Comparison of ENCODE assay signal across 13 cellular contexts in genomic region chr18:75896865-75897264, GRCh38.
DNase-seq lines count a peak whose midpoint lies in the region; ATAC-seq and TF ChIP-seq lines count a peak whose summit lies in the region.
"Had no signal": no experiment of that assay in that cellular context is flagged by ENCODE, and none has a peak within 500 bp of the region (broad histone marks: within the 10 kb centered on the region; RNA-seq: fewer than 3 reads in every experiment).

No MANE protein-coding gene starts in this region.

- no peaks in the 10 kb centered on the region for H3F3A ChIP-seq in neural cell (ENCODE audit: insufficient read depth, low read length, poor library complexity, severe bottlenecking)

- no peaks in the 10 kb centered on the region for H3K9me2 ChIP-seq in neural cell (ENCODE audit: insufficient read depth, low read length)

- H3K79me2 ChIP-seq in neural cell (replicated peaks; ENCODE audit: insufficient read depth, low read length): no peaks in the 10 kb centered on the region

- H4K20me1 ChIP-seq in neural cell (ENCODE audit: insufficient read depth): no peaks in the 10 kb centered on the region

- peak; percentile 86 for TF ChIP-seq RAD21 in neural cell (conservative IDR thresholded peaks at IDR 0.05)

- peak; percentile 79 for TF ChIP-seq CTCF in neural cell (IDR thresholded peaks at IDR 0.05; ENCODE audit: poor library complexity, severe bottlenecking)

- H3K36me3 ChIP-seq in neural cell (ENCODE audit: insufficient read depth, low read length) (no peaks in the 10 kb centered on the region), MG63 (no peaks in the 10 kb centered on the region)
- H3K36me3 ChIP-seq: heart right ventricle, suprapubic skin had no signal

- H3K4me3 ChIP-seq in neural cell (ENCODE audit: low read length): no peak overlapping the region
- no peak overlapping the region for H3K4me3 ChIP-seq in MG63
- H3K4me3 ChIP-seq: heart right ventricle, suprapubic skin had no signal

- no peak overlapping the region for H3K4me2 ChIP-seq in neural cell (ENCODE audit: low read length)

- H3K9ac ChIP-seq in neural cell (ENCODE audit: low read length): no peak overlapping the region

- H3K9me3 ChIP-seq in neural cell (ENCODE audit: low read length) (no peaks in the 10 kb centered on the region), MG63 (no peaks in the 10 kb centered on the region)
- H3K9me3 ChIP-seq: heart right ventricle, suprapubic skin had no signal

- H3K27me3 ChIP-seq in neural cell (ENCODE audit: insufficient read depth, low read depth, low read length) (no peaks in the 10 kb centered on the region), MG63 (no peaks in the 10 kb centered on the region)
- H3K27me3 ChIP-seq: suprapubic skin had no signal

- no peak for TF ChIP-seq EP300 in neural cell (conservative IDR thresholded peaks at IDR 0.05; ENCODE audit: poor library complexity, severe bottlenecking)

- DNase-seq in ELR (ENCODE audit: low read depth) (peak; percentile 3), NCI-H2081 treated with DMSO at 0.1 percent for 48 hours (lab: John Stamatoyannopoulos, UW) (peak; percentile 81), astrocyte of the hippocampus (ENCODE audit: low read depth, low spot score) (peak; percentile 48), NCI-H1694 treated with DMSO at 0.1 percent for 48 hours (lab: John Stamatoyannopoulos, UW) (no peak), MG63 (no peak), C1 segment of cervical spinal cord (lab: John Stamatoyannopoulos, UW) (no peak)
- DNase-seq: activated gamma-delta T cell; heart right ventricle; NCI-H187 treated with DMSO at 0.1 percent for 48 hours; stimulated activated CD4-positive, alpha-beta T cell treated with anti-CD3 and anti-CD28 coated beads, Interleukin-4, amount 100 ng/mL, for 24 hours had no signal

- no peak for ATAC-seq in GM18870 (IDR thresholded peaks at IDR 0.05; ENCODE audit: unreplicated experiment)
- ATAC-seq: heart right ventricle had no signal

- H3K27ac ChIP-seq in neural cell (ENCODE audit: low read length): no peak overlapping the region
- H3K27ac ChIP-seq: heart right ventricle, suprapubic skin had no signal

- no peak overlapping the region for H2AFZ ChIP-seq in neural cell (ENCODE audit: low read depth, low read length)

TF ChIP-seq in neural cell, 6 proteins besides CTCF, POLR2A, EP300 and RAD21:
- TF ChIP-seq MXI1 (conservative IDR thresholded peaks at IDR 0.05; ENCODE audit: poor library complexity, severe bottlenecking) (no peak), EZH2 (IDR thresholded peaks at IDR 0.05; ENCODE audit: borderline replicate concordance, insufficient read depth, low read length, poor library complexity, severe bottlenecking) (no peak), TAF1 (IDR thresholded peaks at IDR 0.05; ENCODE audit: low read depth) (no peak), REST (IDR thresholded peaks at IDR 0.05; ENCODE audit: borderline replicate concordance) (no peak), POLR2AphosphoS5 (IDR thresholded peaks at IDR 0.05) (peak; percentile 56), SMC3 (conservative IDR thresholded peaks at IDR 0.05; ENCODE audit: poor library complexity) (peak; percentile 92)

Comparison
In these comparisons a context has a peak if more than half of its experiments do, and no peak if none do; other contexts are left out.
1. DNase-seq: peak in ELR (single experiment), NCI-H2081 treated with DMSO at 0.1 percent for 48 hours (single experiment) and astrocyte of the hippocampus (single experiment); none in NCI-H1694 treated with DMSO at 0.1 percent for 48 hours (single experiment), MG63 (single experiment) and C1 segment of cervical spinal cord (0 of 14).